Comparison of ENCODE assay signal across 24 cellular contexts in genomic region chr7:16759840-16760239, GRCh38. TPM values are rescaled to one million over a fixed set of nuclear protein-coding genes. Genes with fewer than 3 reads are reported as not detected.
DNase-seq lines count a peak whose midpoint lies in the region; ATAC-seq and TF ChIP-seq lines count a peak whose summit lies in the region.
"Had no signal": no experiment of that assay in that cellular context is flagged by ENCODE, and none has a peak within 500 bp of the region (broad histone marks: within the 10 kb centered on the region; RNA-seq: fewer than 3 reads in every experiment).

No MANE protein-coding gene starts in this region.

- CTCF ChIA-PET in activated CD4-positive, alpha-beta T cell treated with anti-CD3 and anti-CD28 coated beads for 36 hours (lab: Charles Lee): interaction anchor here (0.6 kb wide), 1 partner anchor 43 kb away, joined by 3 read pairs; no protein-coding TSS in a partner anchor

- DNase-seq in activated CD4-positive, alpha-beta T cell treated with anti-CD3 and anti-CD28 coated beads for 36 hours: no peak
- DNase-seq in activated CD4-positive, alpha-beta T cell treated with anti-CD3 and anti-CD28 coated beads, Interleukin-2, amount 50 U/mL, for 4 hours: no peak
- DNase-seq in dermis blood vessel endothelial cell (no peak), SW 1271 (lab: John Stamatoyannopoulos, UW) (no peak)
- no peak for DNase-seq in activated CD4-positive, CD25-positive, alpha-beta regulatory T cell treated with anti-CD3 and anti-CD28 coated beads, Interleukin-2, amount 50 U/mL, for 72 hours
- DNase-seq: AML-193; Calu3; CD4-positive, CD25-positive, alpha-beta regulatory T cell; H7; KG1; NCI-H1417; NCI-H187 treated with DMSO at 0.1 percent for 48 hours; NCI-H2227 treated with DMSO at 0.1 percent for 48 hours; NCI-H510A treated with DMSO at 0.1 percent for 48 hours; NCI-H774; SHP77 had no signal

- POLR2A ChIA-PET in activated CD4-positive, alpha-beta T cell treated with anti-CD3 and anti-CD28 coated beads for 36 hours (lab: Charles Lee): no interaction called here

- H3K4me2 ChIP-seq in DOHH2 (ENCODE audit: low read length): peak overlapping the region; percentile 75

- peak overlapping the region; percentile 83 for H3K27ac ChIP-seq in DOHH2 (ENCODE audit: low read depth, low read length)
- H3K27ac ChIP-seq: 22Rv1, SK-N-MC had no signal

- peaks cover 37% of the 10 kb centered on the region for H3F3A ChIP-seq in DOHH2 (ENCODE audit: control insufficient read depth, insufficient read depth)

- no peaks in the 10 kb centered on the region for H3K4me1 Mint-ChIP-seq in activated CD4-positive, alpha-beta T cell treated with anti-CD3 and anti-CD28 coated beads for 36 hours
- peaks cover 50% of the 10 kb centered on the region for H3K4me1 Mint-ChIP-seq in stimulated activated memory B cell treated with anti-CD40 and anti-IgM and Interleukin-4, amounts not matched to agents 10 μg/mL and 1 μg/mL and 100 μg/mL, for 72 hours

- H3K36me3 ChIP-seq in DOHH2 (ENCODE audit: control insufficient read depth, low read length): no peaks in the 10 kb centered on the region

- peaks cover 16% of the 10 kb centered on the region for H3K79me2 ChIP-seq in DOHH2 (ENCODE audit: control insufficient read depth, low read length)

- H3K9me3 ChIP-seq in DOHH2 (ENCODE audit: control insufficient read depth, insufficient read depth, low read length): no peaks in the 10 kb centered on the region

- no peaks in the 10 kb centered on the region for H3K9me2 ChIP-seq in DOHH2 (replicated peaks; ENCODE audit: control insufficient read depth, low read length)

- peaks cover 5% of the 10 kb centered on the region for H3K27me3 ChIP-seq in DOHH2 (ENCODE audit: control insufficient read depth, low read length)

- TF ChIP-seq CTCF in DOHH2 (IDR thresholded peaks at IDR 0.05; ENCODE audit: low read depth, low read length, poor library complexity, severe bottlenecking): no peak

- H4K20me1 ChIP-seq in DOHH2 (ENCODE audit: control insufficient read depth, insufficient read depth, low read depth, low read length): no peaks in the 10 kb centered on the region

- no peaks in the 10 kb centered on the region for H3K36me3 Mint-ChIP-seq in activated CD4-positive, alpha-beta T cell treated with anti-CD3 and anti-CD28 coated beads for 36 hours (ENCODE audit: low read depth)
- H3K36me3 Mint-ChIP-seq in stimulated activated memory B cell treated with anti-CD40 and anti-IgM and Interleukin-4, amounts not matched to agents 10 μg/mL and 1 μg/mL and 100 μg/mL, for 72 hours: peaks cover 16% of the 10 kb centered on the region
- H3K36me3 Mint-ChIP-seq: CD4-positive, CD25-positive, alpha-beta regulatory T cell had no signal

- intact Hi-C loops in activated CD4-positive, alpha-beta T cell treated with anti-CD3 and anti-CD28 coated beads for 36 hours (cut with DNase I, micrococcal nuclease): loop anchor here in 1 of 2 experiments (5.0 kb wide), 1 partner anchor 338 kb away; the partner anchor contains the start of gene CRPPA

- H3K4me3 Mint-ChIP-seq in activated CD4-positive, alpha-beta T cell treated with anti-CD3 and anti-CD28 coated beads for 36 hours: no peak overlapping the region
- H3K4me3 Mint-ChIP-seq in stimulated activated memory B cell treated with anti-CD40 and anti-IgM and Interleukin-4, amounts not matched to agents 10 μg/mL and 1 μg/mL and 100 μg/mL, for 72 hours: no peak overlapping the region
- H3K4me3 Mint-ChIP-seq: CD4-positive, CD25-positive, alpha-beta regulatory T cell had no signal

- H3K4me3 ChIP-seq in DOHH2 (ENCODE audit: low read length): peak overlapping the region; percentile 72
- H3K4me3 ChIP-seq: SK-N-MC had no signal

- H3K27me3 Mint-ChIP-seq in activated CD4-positive, alpha-beta T cell treated with anti-CD3 and anti-CD28 coated beads for 36 hours: peaks cover 14% of the 10 kb centered on the region
- no peaks in the 10 kb centered on the region for H3K27me3 Mint-ChIP-seq in stimulated activated memory B cell treated with anti-CD40 and anti-IgM and Interleukin-4, amounts not matched to agents 10 μg/mL and 1 μg/mL and 100 μg/mL, for 72 hours

- ATAC-seq in activated CD4-positive, alpha-beta T cell treated with anti-CD3 and anti-CD28 coated beads for 36 hours: peak; percentile 49
- peak; percentile 54 for ATAC-seq in esophagus mucosa
- no peak for ATAC-seq in stimulated activated memory B cell treated with anti-CD40 and anti-IgM and Interleukin-4, amounts not matched to agents 10 μg/mL and 1 μg/mL and 100 μg/mL, for 72 hours
- ATAC-seq: HepG2 had no signal

- H3K27ac Mint-ChIP-seq in activated CD4-positive, alpha-beta T cell treated with anti-CD3 and anti-CD28 coated beads for 36 hours: no peak overlapping the region
- peak overlapping the region; percentile 73 for H3K27ac Mint-ChIP-seq in stimulated activated memory B cell treated with anti-CD40 and anti-IgM and Interleukin-4, amounts not matched to agents 10 μg/mL and 1 μg/mL and 100 μg/mL, for 72 hours

- no peaks in the 10 kb centered on the region for H3K9me3 Mint-ChIP-seq in activated CD4-positive, alpha-beta T cell treated with anti-CD3 and anti-CD28 coated beads for 36 hours (ENCODE audit: low read depth)
- H3K9me3 Mint-ChIP-seq in stimulated activated memory B cell treated with anti-CD40 and anti-IgM and Interleukin-4, amounts not matched to agents 10 μg/mL and 1 μg/mL and 100 μg/mL, for 72 hours: peaks cover 3% of the 10 kb centered on the region
- H3K9me3 Mint-ChIP-seq: CD4-positive, CD25-positive, alpha-beta regulatory T cell had no signal

- peaks cover 53% of the 10 kb centered on the region for H3K4me1 ChIP-seq in DOHH2 (ENCODE audit: control insufficient read depth, low read length)

RNA-seq across cellular contexts. Expression of gene TSPAN13, which starts 6.3 kb away (rescaled TPM):
- under 1 TPM; 0.47 to 0.64 TPM for total RNA-seq in activated CD4-positive, alpha-beta T cell treated with anti-CD3 and anti-CD28 coated beads for 36 hours
- total RNA-seq in esophagus mucosa (12.7 TPM), dermis blood vessel endothelial cell (64.4 and 69.8 TPM in 2 replicates)

RNA-seq across cellular contexts. Expression of gene AGR2, which starts 45.0 kb away (rescaled TPM):
- total RNA-seq in activated CD4-positive, alpha-beta T cell treated with anti-CD3 and anti-CD28 coated beads for 36 hours: not detected
- total RNA-seq in esophagus mucosa (7.5 TPM), dermis blood vessel endothelial cell (0.51 TPM in 1 of 2 replicates, not detected in the other)
- total RNA-seq: CD4-positive, CD25-positive, alpha-beta regulatory T cell; H7; M059J; RPMI7951 had no signal
